Comparison of ENCODE assay signal across 14 cellular contexts in the genomic region with DNA sequence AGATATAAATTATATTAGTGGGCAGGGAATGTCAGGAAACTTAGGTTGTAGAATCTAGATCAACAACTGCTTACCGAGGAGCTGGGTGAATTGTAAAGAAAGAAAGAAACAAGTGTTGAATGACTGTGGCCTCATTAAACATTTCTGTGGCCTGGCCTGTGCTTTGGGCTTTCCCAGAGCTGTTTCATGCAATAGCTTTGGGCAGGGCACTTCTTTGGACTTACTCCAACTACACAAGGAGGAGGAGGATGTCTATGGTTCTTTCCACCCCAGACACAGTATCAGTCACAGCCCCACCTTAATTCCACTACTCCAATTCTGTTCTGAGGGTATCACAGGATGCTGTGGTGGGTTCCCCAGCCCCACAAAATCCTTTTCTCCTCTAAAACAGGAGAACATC. TPM values are rescaled to one million over a fixed set of nuclear protein-coding genes. Genes with fewer than 3 reads are reported as not detected.
DNase-seq lines count a peak whose midpoint lies in the region; ATAC-seq and TF ChIP-seq lines count a peak whose summit lies in the region.
"Had no signal": no experiment of that assay in that cellular context is flagged by ENCODE, and none has a peak within 500 bp of the region (broad histone marks: within the 10 kb centered on the region; RNA-seq: fewer than 3 reads in every experiment).

No MANE protein-coding gene starts in this region.

- H3K4me2 ChIP-seq in OCI-LY3 (ENCODE audit: low read length): 0 out of 2 replicates have a peak overlapping the region, but pooled peaks have one; percentile 13

- 8 to 71% (median 33%) methylated on average over 1 of the region's 1 CpG for WGBS in psoas muscle, 3 donors

- H3K9me3 ChIP-seq in OCI-LY3 (ENCODE audit: insufficient read depth, low read length): no peaks in the 10 kb centered on the region
- no peaks in the 10 kb centered on the region for H3K9me3 ChIP-seq in psoas muscle
- H3K9me3 ChIP-seq: HAP-1, stomach had no signal

- ATAC-seq in psoas muscle: peak; percentile 75 to 86 (median 82)
- ATAC-seq in GM21619 (IDR thresholded peaks at IDR 0.05; ENCODE audit: unreplicated experiment): no peak

- H2AFZ ChIP-seq in OCI-LY3 (ENCODE audit: low read depth, low read length): no peak overlapping the region
- H2AFZ ChIP-seq: parathyroid adenoma had no signal

- no peaks in the 10 kb centered on the region for H3K27me3 ChIP-seq in OCI-LY3 (ENCODE audit: low read depth, low read length)
- no peaks in the 10 kb centered on the region for H3K27me3 ChIP-seq in psoas muscle (ENCODE audit: insufficient read depth in 3 of 3, low read length in 2 of 3)

- H3K27ac Mint-ChIP-seq in immature natural killer cell: no peak overlapping the region
- no peak overlapping the region for H3K27ac Mint-ChIP-seq in Calu3 (ENCODE audit: unreplicated experiment)
- H3K27ac Mint-ChIP-seq: activated CD4-positive, alpha-beta memory T cell treated with anti-CD3 and anti-CD28 coated beads for 36 hours had no signal

- H3K79me2 ChIP-seq in OCI-LY3 (ENCODE audit: low read length): peaks cover 45% of the 10 kb centered on the region
- H3K79me2 ChIP-seq: parathyroid adenoma had no signal

- DNase-seq in G401 (ENCODE audit: low spot score) (peak; percentile 52), fibroblast of gingiva (ENCODE audit: low read depth) (peak; percentile 54), psoas muscle (no peak), immature natural killer cell (no peak), NCI-H2107 treated with DMSO at 0.1 percent for 48 hours (lab: John Stamatoyannopoulos, UW; ENCODE audit: unreplicated experiment) (no peak), Calu3 (no peak)
- DNase-seq: activated CD4-positive, alpha-beta memory T cell treated with anti-CD3 and anti-CD28 coated beads for 36 hours; NK-92 treated with Interleukin-12 subunit alpha and Interleukin-12 subunit beta, amount 100 ng/mL, for 24 hours; stomach had no signal

- H3K4me3 Mint-ChIP-seq in immature natural killer cell (no peak overlapping the region), Calu3 (ENCODE audit: low read depth, unreplicated experiment) (no peak overlapping the region)
- H3K4me3 Mint-ChIP-seq: activated CD4-positive, alpha-beta memory T cell treated with anti-CD3 and anti-CD28 coated beads for 36 hours had no signal

- H3K4me1 Mint-ChIP-seq in immature natural killer cell (no peaks in the 10 kb centered on the region), Calu3 (ENCODE audit: low read depth, unreplicated experiment) (peaks cover 13% of the 10 kb centered on the region)

- in situ Hi-C loops in G401 (cut with HindIII; ENCODE audit: low sequenced_read_pairs): no loop called here

- H3K36me3 ChIP-seq in OCI-LY3 (replicated peaks; ENCODE audit: low read depth, low read length) (no peaks in the 10 kb centered on the region), psoas muscle (ENCODE audit: insufficient read depth in 1 of 2, low read depth in 1 of 2) (no peaks in the 10 kb centered on the region)
- H3K36me3 ChIP-seq: HAP-1, stomach had no signal

- H3K4me1 ChIP-seq in OCI-LY3 (ENCODE audit: low read length) (peaks cover 49% of the 10 kb centered on the region), psoas muscle (peaks cover 33% of the 10 kb centered on the region)
- H3K4me1 ChIP-seq: parathyroid adenoma, stomach had no signal

- intact Hi-C loops in psoas muscle (cut with DNase I) (no loop called here), Calu3 (cut with micrococcal nuclease; ENCODE audit: unreplicated experiment) (no loop called here)

- no TSS peak for BruUV-seq in Calu3 (replicated peaks; lab: Mats Ljungman, UMichigan)

- H3K27ac ChIP-seq in OCI-LY3 (ENCODE audit: low read length) (no peak overlapping the region), psoas muscle (peak overlapping the region; percentile 48)
- H3K27ac ChIP-seq: coronary artery, parathyroid adenoma, stomach had no signal

- H3K27me3 Mint-ChIP-seq in immature natural killer cell (ENCODE audit: low read depth in 3 of 3): peaks cover 0 to 5% (median 2%) of the 10 kb centered on the region in 3 donors
- H3K27me3 Mint-ChIP-seq in Calu3 (ENCODE audit: unreplicated experiment): no peaks in the 10 kb centered on the region

- TF ChIP-seq CTCF in OCI-LY3 (IDR thresholded peaks at IDR 0.05; ENCODE audit: low read depth, low read length) (no peak), psoas muscle (IDR thresholded peaks at IDR 0.05) (no peak), Calu3 (IDR thresholded peaks at IDR 0.05; ENCODE audit: unreplicated experiment) (no peak)

- no peak overlapping the region for H3K4me3 ChIP-seq in OCI-LY3 (ENCODE audit: low read length)
- no peak overlapping the region for H3K4me3 ChIP-seq in psoas muscle
- H3K4me3 ChIP-seq: coronary artery, HAP-1, stomach had no signal

- H3K9me3 Mint-ChIP-seq in immature natural killer cell (no peaks in the 10 kb centered on the region), Calu3 (ENCODE audit: low read depth, unreplicated experiment) (no peaks in the 10 kb centered on the region)
- H3K9me3 Mint-ChIP-seq: activated CD4-positive, alpha-beta memory T cell treated with anti-CD3 and anti-CD28 coated beads for 36 hours had no signal

- CTCF ChIA-PET in Calu3 (lab: Charles Lee): interaction anchor here (0.5 kb wide), 1 partner anchor 41 kb away, joined by 3 read pairs; no protein-coding TSS in a partner anchor

- no peaks in the 10 kb centered on the region for H4K20me1 ChIP-seq in OCI-LY3 (ENCODE audit: insufficient read depth, low read length)

- H3K36me3 Mint-ChIP-seq in immature natural killer cell (peaks cover 0 to 4% (median 0%) of the 10 kb centered on the region in 3 donors), Calu3 (ENCODE audit: insufficient read depth, unreplicated experiment) (no peaks in the 10 kb centered on the region)
- H3K36me3 Mint-ChIP-seq: activated CD4-positive, alpha-beta memory T cell treated with anti-CD3 and anti-CD28 coated beads for 36 hours had no signal

- no peak overlapping the region; the same call in 1 of the 2 replicates for H3K9ac ChIP-seq in OCI-LY3 (ENCODE audit: low read length)
- H3K9ac ChIP-seq: parathyroid adenoma had no signal

RNA-seq across cellular contexts. Expression of gene DPF3, which starts 38.0 kb away (rescaled TPM):
- total RNA-seq in G401 (2014; rRNA removed; shearing (Covaris generic)): not detected in 2 replicates
- 10 to 100 TPM; 19.4 to 25.3 (median 23.1) TPM for total RNA-seq in psoas muscle
- 10 to 100 TPM in 2 of 3 donors, 1 to 10 TPM in 1; 2.3 to 14.9 (median 10.2) TPM for polyA plus RNA-seq in psoas muscle
- polyA plus RNA-seq in immature natural killer cell: 1 to 10 TPM in 2 of 3 donors, not detected in 1; 1.5 to 1.8 TPM
- 6.9 and 9.6 TPM in 2 replicates for total RNA-seq in Calu3 (2022)

Comparison
In these comparisons a context has a peak if more than half of its experiments do, and no peak if none do; other contexts are left out.
1. DNase-seq: peak in G401 (single experiment) and fibroblast of gingiva (single experiment); none in psoas muscle (0 of 2), immature natural killer cell (0 of 3), NCI-H2107 treated with DMSO at 0.1 percent for 48 hours (single experiment) and Calu3 (single experiment).